Comparison of ENCODE assay signal across 8 cellular contexts in genomic region chr17:35460354-35460851, GRCh38. TPM values are rescaled to one million over a fixed set of nuclear protein-coding genes. Genes with fewer than 3 reads are reported as not detected.
DNase-seq lines count a peak whose midpoint lies in the region; ATAC-seq and TF ChIP-seq lines count a peak whose summit lies in the region.

No MANE protein-coding gene starts in this region.

- DNase-seq in ELF-1 (ENCODE audit: low read depth, low spot score) (peak; percentile 80), Karpas-422 (peak; percentile 71), esophagus squamous epithelium (lab: John Stamatoyannopoulos, UW) (no peak), renal cortical epithelial cell (ENCODE audit: low read depth) (peak; percentile 9), NK-92 (lab: John Stamatoyannopoulos, UW; ENCODE audit: unreplicated experiment) (no peak), tibial artery (no peak)
- peak; percentile 34 to 39 for DNase-seq in activated CD8-positive, alpha-beta memory T cell treated with anti-CD3 and anti-CD28 coated beads for 1 hour (ENCODE audit: extremely low read depth in 1 of 2, low read depth in 1 of 2)

- peaks cover 11% of the 10 kb centered on the region for H3K4me1 ChIP-seq in Karpas-422 (ENCODE audit: low read length)
- H3K4me1 ChIP-seq in esophagus squamous epithelium = peaks cover 0 to 10% (median 0%) of the 10 kb centered on the region in 3 donors
- H3K4me1 ChIP-seq in tibial artery = peaks cover 0 to 6% (median 0%) of the 10 kb centered on the region in 4 donors

- H3K27me3 ChIP-seq in Karpas-422 (ENCODE audit: low read length) (no peaks in the 10 kb centered on the region), esophagus squamous epithelium (peaks cover 0 to 58% (median 0%) of the 10 kb centered on the region in 4 donors), tibial artery (peaks cover 0 to 28% of the 10 kb centered on the region in 2 donors)

- WGBS in esophagus squamous epithelium, 2 donors = 3 to 11% methylated on average over 11 to 14 of the region's 44 CpGs

- peak; percentile 65 for ATAC-seq in GM21526 (IDR thresholded peaks at IDR 0.05; ENCODE audit: low FRiP score, unreplicated experiment)

- H3K9me3 ChIP-seq in Karpas-422 (ENCODE audit: low read length) (no peaks in the 10 kb centered on the region), esophagus squamous epithelium (no peaks in the 10 kb centered on the region), tibial artery (no peaks in the 10 kb centered on the region)

- no peaks in the 10 kb centered on the region for H4K20me1 ChIP-seq in Karpas-422 (ENCODE audit: insufficient read depth, low read depth, low read length)

- H3K4me3 ChIP-seq in Karpas-422 (ENCODE audit: low read length) = peak overlapping the region; percentile 37; the same call in 1 of the 2 replicates
- peak overlapping the region; percentile 9 to 59 (median 36) for H3K4me3 ChIP-seq in esophagus squamous epithelium
- H3K4me3 ChIP-seq in tibial artery = peak overlapping the region in 1 of 2 donors; percentile 27

- H3K27ac ChIP-seq in Karpas-422 (ENCODE audit: low read length) = no peak overlapping the region
- H3K27ac ChIP-seq in esophagus squamous epithelium = peak overlapping the region in 2 of 4 donors; percentile 10 to 23
- H3K27ac ChIP-seq in tibial artery = no peak overlapping the region

- H3K36me3 ChIP-seq in Karpas-422 (ENCODE audit: insufficient read depth, low read length) (no peaks in the 10 kb centered on the region), esophagus squamous epithelium (no peaks in the 10 kb centered on the region), tibial artery (no peaks in the 10 kb centered on the region)

- H3K9ac ChIP-seq in Karpas-422 (ENCODE audit: low read length) = peak overlapping the region; percentile 23; the same call in 1 of the 2 replicates

- no peak for TF ChIP-seq CTCF in esophagus squamous epithelium (IDR thresholded peaks at IDR 0.05)
- no peak for TF ChIP-seq CTCF in tibial artery (IDR thresholded peaks at IDR 0.05)

- intact Hi-C loops in esophagus squamous epithelium (cut with DNase I) (loop anchor here (10.0 kb wide), 1 partner anchor 56 kb away; no protein-coding TSS in a partner anchor), tibial artery (cut with DNase I; ENCODE audit: low total_unique reads) (no loop called here)

- no peaks in the 10 kb centered on the region for H3K9me2 ChIP-seq in Karpas-422 (replicated peaks; ENCODE audit: insufficient read depth, low read length)

- H2AFZ ChIP-seq in Karpas-422 (ENCODE audit: low read length) = 0 out of 2 replicates have a peak overlapping the region, but pooled peaks have one; percentile 69

- H3K79me2 ChIP-seq in Karpas-422 (ENCODE audit: low read length) = no peaks in the 10 kb centered on the region

- peak overlapping the region; percentile 66 for H3K4me2 ChIP-seq in Karpas-422 (ENCODE audit: low read depth, low read length, poor library complexity, severe bottlenecking)

- TF ChIP-seq POLR2A in esophagus squamous epithelium (IDR thresholded peaks at IDR 0.05) = peak in 1 of 4 donors; percentile 40

RNA-seq across cellular contexts. Expression of gene SLFN13, which starts 11.8 kb away (rescaled TPM):
- 0.07 and 0.30 TPM in 2 replicates for total RNA-seq in Karpas-422 (2014; rRNA removed; shearing (Covaris generic); ENCODE audit: low replicate concordance)
- 1 to 10 TPM; 2.7 to 7.6 (median 5.8) TPM for total RNA-seq in esophagus squamous epithelium
- total RNA-seq in renal cortical epithelial cell = 3.1 and 9.2 TPM in 2 replicates

RNA-seq across cellular contexts. Expression of gene SLFN12, which starts 28.1 kb away (rescaled TPM):
- not detected in 2 replicates for total RNA-seq in Karpas-422 (2014; rRNA removed; shearing (Covaris generic); ENCODE audit: low replicate concordance)
- total RNA-seq in esophagus squamous epithelium (1 to 10 TPM; 1.3 to 5.0 (median 3.7) TPM), renal cortical epithelial cell (22.1 and 67.0 TPM in 2 replicates)

Comparison
In these comparisons a context has a peak if more than half of its experiments do, and no peak if none do; other contexts are left out.
1. DNase-seq: peak in ELF-1 (single experiment), Karpas-422 (single experiment), activated CD8-positive, alpha-beta memory T cell treated with anti-CD3 and anti-CD28 coated beads for 1 hour (2 of 2) and renal cortical epithelial cell (single experiment); none in esophagus squamous epithelium (single experiment), NK-92 (single experiment) and tibial artery (0 of 2).